In genomic region chr17:37446027-37446426, GRCh38 we compare ENCODE assay signal across 15 cellular contexts. TPM values are rescaled to one million over a fixed set of nuclear protein-coding genes. Genes with fewer than 3 reads are reported as not detected.
DNase-seq lines count a peak whose midpoint lies in the region; ATAC-seq, FAIRE-seq and TF ChIP-seq lines count a peak whose summit lies in the region.
"Had no signal": no experiment of that assay in that cellular context is flagged by ENCODE, and none has a peak within 500 bp of the region (broad histone marks: within the 10 kb centered on the region; RNA-seq: fewer than 3 reads in every experiment).

No MANE protein-coding gene starts in this region.

- no peak overlapping the region for H3K23ac ChIP-seq in mesendoderm (ENCODE audit: low read length)

- no peak overlapping the region for H3K4me3 Mint-ChIP-seq in astrocyte (ENCODE audit: unreplicated experiment)
- H3K4me3 Mint-ChIP-seq in activated naive CD8-positive, alpha-beta T cell treated with anti-CD3 and anti-CD28 coated beads, Interleukin-2, amount 50 U/mL, for 24 hours, result no peak overlapping the region
- H3K4me3 Mint-ChIP-seq: brain; CD4-positive, CD25-positive, alpha-beta regulatory T cell had no signal

- H3K27me3 ChIP-seq in astrocyte (ENCODE audit: insufficient read depth, low read length) (no peaks in the 10 kb centered on the region), mesendoderm (ENCODE audit: insufficient read depth, low read length, poor library complexity) (no peaks in the 10 kb centered on the region)

- H3K9me3 Mint-ChIP-seq in astrocyte (ENCODE audit: unreplicated experiment), result no peaks in the 10 kb centered on the region
- no peaks in the 10 kb centered on the region for H3K9me3 Mint-ChIP-seq in activated naive CD8-positive, alpha-beta T cell treated with anti-CD3 and anti-CD28 coated beads, Interleukin-2, amount 50 U/mL, for 24 hours
- H3K9me3 Mint-ChIP-seq: brain; CD4-positive, CD25-positive, alpha-beta regulatory T cell had no signal

- FAIRE-seq in astrocyte (lab: Jason Lieb, UNC), result no peak
- FAIRE-seq: H54 had no signal

- H4K8ac ChIP-seq in mesendoderm (ENCODE audit: low read depth, low read length), result no peak overlapping the region

- H3K27me3 Mint-ChIP-seq in astrocyte (ENCODE audit: low read depth, unreplicated experiment), result no peaks in the 10 kb centered on the region
- no peaks in the 10 kb centered on the region for H3K27me3 Mint-ChIP-seq in activated naive CD8-positive, alpha-beta T cell treated with anti-CD3 and anti-CD28 coated beads, Interleukin-2, amount 50 U/mL, for 24 hours
- H3K27me3 Mint-ChIP-seq: brain; CD4-positive, CD25-positive, alpha-beta regulatory T cell had no signal

- no peak overlapping the region for H3K56ac ChIP-seq in mesendoderm (ENCODE audit: low read length)

- ATAC-seq in activated naive CD8-positive, alpha-beta T cell treated with anti-CD3 and anti-CD28 coated beads, Interleukin-2, amount 50 U/mL, for 24 hours, result no peak
- ATAC-seq in HG02798 (IDR thresholded peaks at IDR 0.05; ENCODE audit: poor library complexity, unreplicated experiment), result no peak

- no peak overlapping the region for H2BK5ac ChIP-seq in mesendoderm (ENCODE audit: low read length)

- H3K79me2 ChIP-seq in astrocyte (ENCODE audit: insufficient read depth, low read length), result no peaks in the 10 kb centered on the region
- no peaks in the 10 kb centered on the region for H3K79me2 ChIP-seq in mesendoderm (ENCODE audit: control insufficient read depth, insufficient read depth, low read length)

- H3K4me1 Mint-ChIP-seq in astrocyte (ENCODE audit: low read depth, unreplicated experiment), result peaks cover 30% of the 10 kb centered on the region
- H3K4me1 Mint-ChIP-seq in activated naive CD8-positive, alpha-beta T cell treated with anti-CD3 and anti-CD28 coated beads, Interleukin-2, amount 50 U/mL, for 24 hours, result peaks cover 4% of the 10 kb centered on the region

- H3K36me3 Mint-ChIP-seq in astrocyte (ENCODE audit: low read depth, unreplicated experiment), result peaks cover 10% of the 10 kb centered on the region
- H3K36me3 Mint-ChIP-seq in activated naive CD8-positive, alpha-beta T cell treated with anti-CD3 and anti-CD28 coated beads, Interleukin-2, amount 50 U/mL, for 24 hours (ENCODE audit: low read depth), result peaks cover 54% of the 10 kb centered on the region

- no peaks in the 10 kb centered on the region for H3K79me1 ChIP-seq in mesendoderm (ENCODE audit: low read length)

- H4K5ac ChIP-seq in mesendoderm (ENCODE audit: low read length), result no peak overlapping the region

- no peak overlapping the region for H3K27ac Mint-ChIP-seq in astrocyte (ENCODE audit: unreplicated experiment)
- no peak overlapping the region for H3K27ac Mint-ChIP-seq in activated naive CD8-positive, alpha-beta T cell treated with anti-CD3 and anti-CD28 coated beads, Interleukin-2, amount 50 U/mL, for 24 hours
- H3K27ac Mint-ChIP-seq: CD4-positive, CD25-positive, alpha-beta regulatory T cell had no signal

- no peaks in the 10 kb centered on the region for H4K20me1 ChIP-seq in astrocyte (ENCODE audit: insufficient read depth, low read length)

- peak overlapping the region; percentile 8 for H3K4me2 ChIP-seq in astrocyte (ENCODE audit: low read length)
- H3K4me2 ChIP-seq in mesendoderm (ENCODE audit: low read length), result no peak overlapping the region

- H3K27ac ChIP-seq in astrocyte (ENCODE audit: low read depth, low read length) (peak overlapping the region; percentile 34), mesendoderm (ENCODE audit: low read depth, low read length) (no peak overlapping the region)

- H2AK5ac ChIP-seq in mesendoderm (ENCODE audit: low read length), result no peak overlapping the region

- DNase-seq in GM12865 (ENCODE audit: low read depth) (peak; percentile 58), NCI-H146 treated with DMSO at 0.1 percent for 48 hours (lab: John Stamatoyannopoulos, UW; ENCODE audit: unreplicated experiment) (peak; percentile 14), astrocyte (ENCODE audit: low read depth) (peak; percentile 89), mesendoderm (peak; percentile 75), DMS114 treated with DMSO at 0.1 percent for 48 hours (lab: John Stamatoyannopoulos, UW; ENCODE audit: unreplicated experiment) (no peak), HK-2 (ENCODE audit: unreplicated experiment) (no peak)
- no peak for DNase-seq in activated naive CD8-positive, alpha-beta T cell treated with anti-CD3 and anti-CD28 coated beads, Interleukin-2, amount 50 U/mL, for 24 hours
- DNase-seq: activated effector memory CD4-positive, alpha-beta T cell treated with Interleukin-2 at 50 U/mL for 16 hours; CD4-positive, CD25-positive, alpha-beta regulatory T cell; GF-D8; NCI-H1092; occipital lobe had no signal

- no CpG with 5 or more reads among the region's 4 CpGs for WGBS in mesendoderm (ENCODE audit: extremely low coverage, insufficient coverage, low lambda C conversion rate)

- no peaks in the 10 kb centered on the region for H3K9me3 ChIP-seq in astrocyte (ENCODE audit: insufficient read depth, low read depth, low read length)

- H3K18ac ChIP-seq in mesendoderm (ENCODE audit: low read length), result no peak overlapping the region

- H2BK120ac ChIP-seq in mesendoderm (ENCODE audit: low read depth, low read length), result no peak overlapping the region

- peaks cover 11% of the 10 kb centered on the region for H3K4me1 ChIP-seq in astrocyte (ENCODE audit: insufficient read depth, low read length)
- peaks cover 2% of the 10 kb centered on the region for H3K4me1 ChIP-seq in mesendoderm (ENCODE audit: control insufficient read depth, low read depth, low read length)

- TF ChIP-seq CTCF in GM12865 (IDR thresholded peaks at IDR 0.05; ENCODE audit: insufficient read depth, low read depth, low read length, missing control alignments), result no peak
- TF ChIP-seq CTCF in astrocyte (IDR thresholded peaks at IDR 0.05; ENCODE audit: insufficient read depth, low read depth, low read length), result no peak

- no peak overlapping the region for H2AFZ ChIP-seq in astrocyte (ENCODE audit: low read depth, low read length)

- H3K36me3 ChIP-seq in astrocyte (ENCODE audit: insufficient read depth, low read length) (peaks cover 20% of the 10 kb centered on the region), mesendoderm (ENCODE audit: control insufficient read depth, insufficient read depth, low read length) (peaks cover 1% of the 10 kb centered on the region)

- no peak overlapping the region for H2BK15ac ChIP-seq in mesendoderm (replicated peaks; ENCODE audit: low read depth)

- H3K4me3 ChIP-seq in GM12865 (ENCODE audit: low read depth, low read length), result no peak overlapping the region
- H3K4me3 ChIP-seq in astrocyte (ENCODE audit: insufficient read depth, low read depth, low read length), result no peak overlapping the region
- H3K4me3 ChIP-seq in mesendoderm (ENCODE audit: low read length), result no peak overlapping the region

- H3K9ac ChIP-seq in astrocyte (ENCODE audit: low read length) (no peak overlapping the region), mesendoderm (ENCODE audit: low read length) (no peak overlapping the region)

- H3K4ac ChIP-seq in mesendoderm (ENCODE audit: low read depth, low read length), result no peak overlapping the region

RNA-seq across cellular contexts. Expression of gene TADA2A, which starts 39.3 kb away (rescaled TPM):
- total RNA-seq in astrocyte, result 14.0 TPM in 2 replicates
- polyA plus RNA-seq in mesendoderm (2013, experiment 1 of 2), result 18.4 TPM
- 17.6 TPM for polyA plus RNA-seq in mesendoderm (2013, experiment 2 of 2)

RNA-seq across cellular contexts. Expression of gene ACACA, which starts 39.4 kb away (rescaled TPM):
- 74.3 and 88.3 TPM in 2 replicates for total RNA-seq in astrocyte
- polyA plus RNA-seq in mesendoderm (2013, experiment 1 of 2), result 35.5 TPM
- 34.5 TPM for polyA plus RNA-seq in mesendoderm (2013, experiment 2 of 2)

RNA-seq across cellular contexts. Expression of gene DUSP14, which starts 43.7 kb away (rescaled TPM):
- 64.3 and 69.1 TPM in 2 replicates for total RNA-seq in astrocyte
- polyA plus RNA-seq in mesendoderm (2013, experiment 1 of 2), result 15.9 TPM
- polyA plus RNA-seq in mesendoderm (2013, experiment 2 of 2), result 15.9 TPM

Comparison
In these comparisons a context has a peak if more than half of its experiments do, and no peak if none do; other contexts are left out.
1. DNase-seq: peak in GM12865 (single experiment), NCI-H146 treated with DMSO at 0.1 percent for 48 hours (single experiment), astrocyte (single experiment) and mesendoderm (single experiment); none in activated naive CD8-positive, alpha-beta T cell treated with anti-CD3 and anti-CD28 coated beads, Interleukin-2, amount 50 U/mL, for 24 hours (single experiment), DMS114 treated with DMSO at 0.1 percent for 48 hours (single experiment) and HK-2 (single experiment).